23 cellular contexts compared by ENCODE assay signal in genomic region chr11:118135051-118135795, GRCh38. TPM values are rescaled to one million over a fixed set of nuclear protein-coding genes. Genes with fewer than 3 reads are reported as not detected.
DNase-seq lines count a peak whose midpoint lies in the region; FAIRE-seq and TF ChIP-seq lines count a peak whose summit lies in the region.
"Had no signal": no experiment of that assay in that cellular context is flagged by ENCODE, and none has a peak within 500 bp of the region (broad histone marks: within the 10 kb centered on the region; RNA-seq: fewer than 3 reads in every experiment).

No MANE protein-coding gene starts in this region.

- FAIRE-seq in bronchial epithelial cell (lab: Jason Lieb, UNC), result peak; percentile 7
- FAIRE-seq: A549, D721Med, G401.6, GM12891, GM18507, HTR-8/SVneo had no signal

- H3K27ac ChIP-seq in neuronal stem cell (replicated peaks; ENCODE audit: low read length) (no peak overlapping the region), sigmoid colon (no peak overlapping the region)
- H3K27ac ChIP-seq: 22Rv1, A549, C4-2B had no signal

- TF ChIP-seq CTCF in bronchial epithelial cell (IDR thresholded peaks at IDR 0.05; ENCODE audit: insufficient read depth, low read length, severe bottlenecking), result no peak
- TF ChIP-seq CTCF in sigmoid colon (IDR thresholded peaks at IDR 0.05), result no peak
- TF ChIP-seq CTCF in GM20000 (IDR thresholded peaks at IDR 0.05; ENCODE audit: extremely low read depth, missing control alignments), result no peak

- H3K4ac ChIP-seq in neuronal stem cell (ENCODE audit: low read length), result no peak overlapping the region

- no peak overlapping the region for H4K91ac ChIP-seq in neuronal stem cell (ENCODE audit: low read depth, low read length, poor library complexity)

- H3K4me2 ChIP-seq in neuronal stem cell (ENCODE audit: insufficient read depth, low read length, poor library complexity, severe bottlenecking), result no peak overlapping the region
- H3K4me2 ChIP-seq: A549 had no signal

- peak; percentile 31 for DNase-seq in activated effector memory CD4-positive, alpha-beta T cell treated with anti-CD3 and anti-CD28 coated beads, Interleukin-2, amount 50 U/mL, for 16 hours
- no peak for DNase-seq in activated effector memory CD4-positive, alpha-beta T cell treated with Interleukin-2 at 50 U/mL for 16 hours
- DNase-seq in bronchial epithelial cell (ENCODE audit: low read depth), result no peak
- no peak for DNase-seq in neuronal stem cell (ENCODE audit: low spot score)
- DNase-seq in sigmoid colon, result peak; percentile 39
- DNase-seq in NCI-H187 treated with DMSO at 0.1 percent for 48 hours (lab: John Stamatoyannopoulos, UW), result no peak
- DNase-seq in GM20000 (ENCODE audit: low spot score), result no peak
- no peak for DNase-seq in NCI-H345 (lab: John Stamatoyannopoulos, UW)
- DNase-seq: AML-193; Caco-2; CD4-positive, alpha-beta T cell; GOT3; H7; HFFc6 had no signal

- H2BK12ac ChIP-seq in neuronal stem cell (ENCODE audit: low read length), result no peak overlapping the region

- H3K18ac ChIP-seq in neuronal stem cell (ENCODE audit: low read length), result no peak overlapping the region

- H3K27me3 ChIP-seq in bronchial epithelial cell (ENCODE audit: control insufficient read depth, insufficient read depth, low read length) (no peaks in the 10 kb centered on the region), neuronal stem cell (ENCODE audit: control insufficient read depth in 3 of 3, insufficient read depth in 3 of 3, low read depth in 1 of 3, low read length in 3 of 3) (peaks cover 0 to 42% (median 0%) of the 10 kb centered on the region in 3 experiments), sigmoid colon (peaks cover 0 to 33% (median 2%) of the 10 kb centered on the region in 3 donors)

- no peak overlapping the region for H2BK5ac ChIP-seq in neuronal stem cell (ENCODE audit: low read length)

- H2BK15ac ChIP-seq in neuronal stem cell (ENCODE audit: low read length), result no peak overlapping the region

- peaks cover 0 to 6% of the 10 kb centered on the region in 2 donors for H3K4me1 ChIP-seq in neuronal stem cell (ENCODE audit: control insufficient read depth in 2 of 2, insufficient read depth in 1 of 2, low read depth in 1 of 2, low read length in 2 of 2)
- H3K4me1 ChIP-seq in sigmoid colon, result no peaks in the 10 kb centered on the region
- H3K4me1 ChIP-seq: A549, Caco-2 had no signal

- H2AFZ ChIP-seq in neuronal stem cell (ENCODE audit: low read length), result no peak overlapping the region

- H2BK120ac ChIP-seq in neuronal stem cell (ENCODE audit: low read depth, low read length), result no peak overlapping the region

- H3K9me3 ChIP-seq in neuronal stem cell (replicated peaks in 1 of 2; ENCODE audit: control insufficient read depth in 2 of 2, insufficient read depth in 1 of 2, low read depth in 1 of 2, low read length in 2 of 2) (no peaks in the 10 kb centered on the region), sigmoid colon (no peaks in the 10 kb centered on the region)
- H3K9me3 ChIP-seq: A549, Caco-2 had no signal

- H3K23ac ChIP-seq in neuronal stem cell (ENCODE audit: low read depth, low read length, poor library complexity), result no peak overlapping the region

- H2AK5ac ChIP-seq in neuronal stem cell (ENCODE audit: low read depth, low read length), result peak overlapping the region; percentile 59

- intact Hi-C loops in sigmoid colon (cut with DNase I), result no loop called here

- no peak overlapping the region for H3K4me3 ChIP-seq in bronchial epithelial cell (ENCODE audit: low read depth, low read length)
- no peak overlapping the region for H3K4me3 ChIP-seq in neuronal stem cell (ENCODE audit: low read length in 2 of 2)
- H3K4me3 ChIP-seq in sigmoid colon, result no peak overlapping the region
- H3K4me3 ChIP-seq: A549 had no signal

- WGBS in neuronal stem cell (ENCODE audit: extremely low coverage in 2 of 2, insufficient read length in 2 of 2, insufficient replicate concordance in 1 of 2), 2 donors, result no CpG with 5 or more reads among the region's 7 CpGs
- WGBS in sigmoid colon, 2 donors, result 60 to 82% methylated on average over 7 of the region's 7 CpGs

- H4K8ac ChIP-seq in neuronal stem cell (ENCODE audit: low read depth, low read length), result no peak overlapping the region

- no peak overlapping the region for H3K14ac ChIP-seq in neuronal stem cell (ENCODE audit: low read length)

- no peak for TF ChIP-seq POLR2A in sigmoid colon (IDR thresholded peaks at IDR 0.05)

- no peaks in the 10 kb centered on the region for H3K79me1 ChIP-seq in neuronal stem cell (ENCODE audit: low read depth, low read length)

- no peak overlapping the region for H3K9ac ChIP-seq in neuronal stem cell (ENCODE audit: low read depth, low read length, poor library complexity)

- H3K36me3 ChIP-seq in bronchial epithelial cell (ENCODE audit: control insufficient read depth, insufficient read depth, low read length), result no peaks in the 10 kb centered on the region
- H3K36me3 ChIP-seq in neuronal stem cell (replicated peaks in 1 of 2; ENCODE audit: control insufficient read depth in 2 of 2, insufficient read depth in 2 of 2, low read length in 2 of 2), result no peaks in the 10 kb centered on the region
- H3K36me3 ChIP-seq in sigmoid colon, result no peaks in the 10 kb centered on the region

- TF ChIP-seq EP300 in sigmoid colon (IDR thresholded peaks at IDR 0.05), result no peak

RNA-seq across cellular contexts. Expression of gene SCN4B, which starts 17.4 kb away (rescaled TPM):
- total RNA-seq in bronchial epithelial cell (0.53 and 1.2 TPM in 2 replicates), sigmoid colon (1 to 10 TPM; 1.3 to 2.2 (median 1.5) TPM)
- 1.0 TPM for polyA plus RNA-seq in neuronal stem cell (2013, experiment 1 of 2)
- polyA plus RNA-seq in neuronal stem cell (2013, experiment 2 of 2), result 0.97 TPM
- 1 to 10 TPM in 2 of 3 donors, under 1 TPM in 1; 0.92 to 1.3 (median 1.2) TPM for polyA plus RNA-seq in sigmoid colon
- total RNA-seq: CD4-positive, alpha-beta T cell had no signal

RNA-seq across cellular contexts. Expression of gene SCN2B, which starts 41.2 kb away (rescaled TPM):
- total RNA-seq in bronchial epithelial cell (under 0.01 and 0.13 TPM in 2 replicates), sigmoid colon (1 to 10 TPM in 3 of 4 donors, under 1 TPM in 1; 0.95 to 1.7 (median 1.2) TPM)
- 0.14 TPM for polyA plus RNA-seq in neuronal stem cell (2013, experiment 1 of 2)
- polyA plus RNA-seq in neuronal stem cell (2013, experiment 2 of 2), result 0.14 TPM
- polyA plus RNA-seq in sigmoid colon, result under 1 TPM; 0.23 to 0.74 (median 0.60) TPM
- total RNA-seq: Caco-2; CD4-positive, alpha-beta T cell; HFFc6 had no signal
- polyA plus RNA-seq: A549, BJ had no signal

RNA-seq across cellular contexts. Expression of gene SMIM35, which starts 48.5 kb away (rescaled TPM):
- total RNA-seq in bronchial epithelial cell (not detected in 2 replicates), sigmoid colon (not detected)
- polyA plus RNA-seq in neuronal stem cell (2013, experiment 1 of 2), result not detected
- polyA plus RNA-seq in neuronal stem cell (2013, experiment 2 of 2), result not detected
- polyA plus RNA-seq in sigmoid colon, result under 1 TPM in 1 of 3 donors, not detected in 2; 0.28 TPM
- total RNA-seq: Caco-2, H7, HFFc6 had no signal
- polyA plus RNA-seq: A549, BJ had no signal

RNA-seq across cellular contexts. Expression of gene TMPRSS4, which starts 58.3 kb away (rescaled TPM):
- 42.4 and 202 TPM in 2 replicates for total RNA-seq in bronchial epithelial cell
- not detected for polyA plus RNA-seq in neuronal stem cell (2013, experiment 1 of 2)
- polyA plus RNA-seq in neuronal stem cell (2013, experiment 2 of 2), result not detected
- total RNA-seq in sigmoid colon, result 1 to 10 TPM in 1 of 4 donors, not detected in 3; 1.4 TPM
- polyA plus RNA-seq in sigmoid colon, result 100 to 1,000 TPM in 2 of 3 donors, 10 to 100 TPM in 1; 68.5 to 134 (median 101) TPM
- total RNA-seq: CD4-positive, alpha-beta T cell; HFFc6 had no signal
- polyA plus RNA-seq: A549, BJ had no signal

Comparison
In these comparisons a context has a peak if more than half of its experiments do, and no peak if none do; other contexts are left out.
1. DNase-seq: peak in activated effector memory CD4-positive, alpha-beta T cell treated with anti-CD3 and anti-CD28 coated beads, Interleukin-2, amount 50 U/mL, for 16 hours (single experiment) and sigmoid colon (single experiment); none in activated effector memory CD4-positive, alpha-beta T cell treated with Interleukin-2 at 50 U/mL for 16 hours (single experiment), bronchial epithelial cell (single experiment), neuronal stem cell (single experiment), NCI-H187 treated with DMSO at 0.1 percent for 48 hours (single experiment), GM20000 (single experiment) and NCI-H345 (single experiment).